ENCODE assay signal across 10 cellular contexts in genomic region chr17:80265205-80266068, GRCh38. TPM values are rescaled to one million over a fixed set of nuclear protein-coding genes. Genes with fewer than 3 reads are reported as not detected.
DNase-seq lines count a peak whose midpoint lies in the region; ATAC-seq and TF ChIP-seq lines count a peak whose summit lies in the region.
"Had no signal": no experiment of that assay in that cellular context is flagged by ENCODE, and none has a peak within 500 bp of the region (broad histone marks: within the 10 kb centered on the region; RNA-seq: fewer than 3 reads in every experiment).

No MANE protein-coding gene starts in this region.

- H3K27ac ChIP-seq in BLaER1 treated with 17β-estradiol and CSF1 and Interleukin-3, amounts not matched to agents 10 nM and 100 nM = peak overlapping the region in 6 of 11 experiments; percentile 79 to 97 (median 92); a peak in 11 of 22 replicates
- peak overlapping the region; percentile 99 for H3K27ac ChIP-seq in KOPT-K1 (ENCODE audit: low read depth, low read length, poor library complexity, severe bottlenecking)

- H3K27ac Mint-ChIP-seq in activated T-helper 17 cell treated with anti-CD3 and anti-CD28 coated beads, Interleukin-2, amount 50 U/mL, for 72 hours = peak overlapping the region; percentile 83
- no peak overlapping the region for H3K27ac Mint-ChIP-seq in neural crest cell (ENCODE audit: unreplicated experiment)

- intact Hi-C loops in left cardiac atrium (cut with DNase I) = no loop called here

- no peaks in the 10 kb centered on the region for H3K9me3 Mint-ChIP-seq in activated T-helper 17 cell treated with anti-CD3 and anti-CD28 coated beads, Interleukin-2, amount 50 U/mL, for 72 hours
- no peaks in the 10 kb centered on the region for H3K9me3 Mint-ChIP-seq in neural crest cell

- H3K4me1 Mint-ChIP-seq in activated T-helper 17 cell treated with anti-CD3 and anti-CD28 coated beads, Interleukin-2, amount 50 U/mL, for 72 hours = peaks cover 26% of the 10 kb centered on the region
- H3K4me1 Mint-ChIP-seq in neural crest cell = peaks cover 18% of the 10 kb centered on the region

- no peaks in the 10 kb centered on the region for H3K27me3 Mint-ChIP-seq in activated T-helper 17 cell treated with anti-CD3 and anti-CD28 coated beads, Interleukin-2, amount 50 U/mL, for 72 hours
- H3K27me3 Mint-ChIP-seq in neural crest cell (ENCODE audit: low read depth) = peaks cover 4% of the 10 kb centered on the region

- TF ChIP-seq CTCF in neural crest cell (conservative IDR thresholded peaks at IDR 0.05) = no peak

- peaks cover 5 to 84% (median 45%) of the 10 kb centered on the region in 11 experiments; a peak in 19 of 22 replicates for H4K20me1 ChIP-seq in BLaER1 treated with 17β-estradiol and CSF1 and Interleukin-3, amounts not matched to agents 10 nM and 100 nM

- H3K36me3 Mint-ChIP-seq in activated T-helper 17 cell treated with anti-CD3 and anti-CD28 coated beads, Interleukin-2, amount 50 U/mL, for 72 hours (ENCODE audit: low read depth) = peaks cover 11% of the 10 kb centered on the region
- peaks cover 5% of the 10 kb centered on the region for H3K36me3 Mint-ChIP-seq in neural crest cell (ENCODE audit: low read depth)

- H3K4me1 ChIP-seq in BLaER1 treated with 17β-estradiol and CSF1 and Interleukin-3, amounts not matched to agents 10 nM and 100 nM = peaks cover 42 to 49% (median 46%) of the 10 kb centered on the region in 10 experiments

- peak overlapping the region; percentile 94 to 100 (median 100) for H3K4me2 ChIP-seq in BLaER1 treated with 17β-estradiol and CSF1 and Interleukin-3, amounts not matched to agents 10 nM and 100 nM

- peak; percentile 43 for ATAC-seq in activated T-helper 17 cell treated with anti-CD3 and anti-CD28 coated beads, Interleukin-2, amount 50 U/mL, for 72 hours (replicated peaks)
- ATAC-seq in GM18909 (IDR thresholded peaks at IDR 0.05; ENCODE audit: poor library complexity, unreplicated experiment) = no peak
- ATAC-seq in left cardiac atrium = no peak
- ATAC-seq: right cardiac atrium had no signal

- H3K4me3 ChIP-seq in BLaER1 treated with 17β-estradiol and CSF1 and Interleukin-3, amounts not matched to agents 10 nM and 100 nM = peak overlapping the region in 9 of 10 experiments; percentile 72 to 97 (median 77); a peak in 13 of 20 replicates
- H3K4me3 ChIP-seq: MG63 had no signal

- H3K9ac ChIP-seq in BLaER1 treated with 17β-estradiol and CSF1 and Interleukin-3, amounts not matched to agents 10 nM and 100 nM = peak overlapping the region in 10 of 11 experiments; percentile 63 to 96 (median 83); a peak in 10 of 22 replicates

- DNase-seq in neural crest cell (ENCODE audit: low read depth, low spot score) (no peak), NCI-H2171 (lab: John Stamatoyannopoulos, UW) (no peak), NCI-H446 (lab: John Stamatoyannopoulos, UW) (no peak), left cardiac atrium (no peak)
- DNase-seq: MG63 had no signal

- no peaks in the 10 kb centered on the region for H3K27me3 ChIP-seq in BLaER1 treated with 17β-estradiol and CSF1 and Interleukin-3, amounts not matched to agents 10 nM and 100 nM
- H3K27me3 ChIP-seq: MG63 had no signal

- peaks cover 45 to 59% (median 51%) of the 10 kb centered on the region in 11 experiments for H3K36me3 ChIP-seq in BLaER1 treated with 17β-estradiol and CSF1 and Interleukin-3, amounts not matched to agents 10 nM and 100 nM
- peaks cover 48% of the 10 kb centered on the region for H3K36me3 ChIP-seq in KOPT-K1 (ENCODE audit: insufficient read depth, low read length)

- H3K4me3 Mint-ChIP-seq in activated T-helper 17 cell treated with anti-CD3 and anti-CD28 coated beads, Interleukin-2, amount 50 U/mL, for 72 hours = peak overlapping the region; percentile 99
- peak overlapping the region; percentile 34 for H3K4me3 Mint-ChIP-seq in neural crest cell

- H3K9me3 ChIP-seq in BLaER1 treated with 17β-estradiol and CSF1 and Interleukin-3, amounts not matched to agents 10 nM and 100 nM (replicated peaks in 1 of 11) = no peaks in the 10 kb centered on the region
- no peaks in the 10 kb centered on the region for H3K9me3 ChIP-seq in KOPT-K1 (ENCODE audit: insufficient read depth, low read length, poor library complexity, severe bottlenecking)
- H3K9me3 ChIP-seq: MG63 had no signal

RNA-seq across cellular contexts. Expression of gene RNF213, which starts 4.8 kb away (rescaled TPM):
- total RNA-seq in activated T-helper 17 cell treated with anti-CD3 and anti-CD28 coated beads, Interleukin-2, amount 50 U/mL, for 72 hours = 1,000 to 10,000 TPM; 1,022 to 1,405 TPM
- total RNA-seq in neural crest cell (29.6 and 31.9 TPM in 2 replicates), left cardiac atrium (10 to 100 TPM; 43.4 to 48.4 TPM)

RNA-seq across cellular contexts. Expression of gene SLC26A11, which starts 45.2 kb away (rescaled TPM):
- total RNA-seq in activated T-helper 17 cell treated with anti-CD3 and anti-CD28 coated beads, Interleukin-2, amount 50 U/mL, for 72 hours = 10 to 100 TPM; 23.5 to 37.3 TPM
- total RNA-seq in neural crest cell = 23.6 and 27.7 TPM in 2 replicates
- total RNA-seq in left cardiac atrium = 1 to 10 TPM; 6.4 to 6.6 TPM

RNA-seq across cellular contexts. Expression of gene SGSH, which starts 45.3 kb away (rescaled TPM):
- 10 to 100 TPM; 45.7 to 63.6 TPM for total RNA-seq in activated T-helper 17 cell treated with anti-CD3 and anti-CD28 coated beads, Interleukin-2, amount 50 U/mL, for 72 hours
- total RNA-seq in neural crest cell (31.8 and 32.8 TPM in 2 replicates), left cardiac atrium (10 to 100 TPM; 18.0 to 23.0 TPM)

Comparison
In these comparisons a context has a peak if more than half of its experiments do, and no peak if none do; other contexts are left out.
1. RNA of gene RNF213, which starts 4.8 kb away (total RNA-seq): 1,022 to 1,405 TPM in activated T-helper 17 cell treated with anti-CD3 and anti-CD28 coated beads, Interleukin-2, amount 50 U/mL, for 72 hours; 43.4 to 48.4 TPM in left cardiac atrium and 29.6 to 31.9 TPM in neural crest cell; every median in the first group is over 10 times any median in the second.